Comparison of ENCODE assay signal across 17 cellular contexts in genomic region chr18:50614838-50615237, GRCh38. TPM values are rescaled to one million over a fixed set of nuclear protein-coding genes. Genes with fewer than 3 reads are reported as not detected.
A peak's percentile ranks its signal among the peaks of the same experiment; 100 is the strongest.
DNase-seq lines count a peak whose midpoint lies in the region; ATAC-seq, FAIRE-seq and TF ChIP-seq lines count a peak whose summit lies in the region.
"Had no signal": no experiment of that assay in that cellular context is flagged by ENCODE, and none has a peak within 500 bp of the region (broad histone marks: within the 10 kb centered on the region; RNA-seq: fewer than 3 reads in every experiment).

No MANE protein-coding gene starts in this region.

- no peak overlapping the region for H3K4me3 ChIP-seq in RWPE2 (ENCODE audit: severe bottlenecking)
- no peak overlapping the region for H3K4me3 ChIP-seq in fibroblast of pulmonary artery (replicated peaks; ENCODE audit: low read depth, low read length)
- H3K4me3 ChIP-seq: ovary had no signal

- no peak for TF ChIP-seq POLR2A in GM12891 (IDR thresholded peaks at IDR 0.05; ENCODE audit: low read depth, low read length)

- H3K9me3 Mint-ChIP-seq in HFFc6: peaks cover 32% of the 10 kb centered on the region
- H3K9me3 Mint-ChIP-seq: activated CD4-positive, alpha-beta memory T cell treated with anti-CD3 and anti-CD28 coated beads for 36 hours had no signal

- no peaks in the 10 kb centered on the region for H3K36me3 ChIP-seq in RWPE2 (ENCODE audit: low read depth)
- H3K36me3 ChIP-seq: brain microvascular endothelial cell, ovary had no signal

- ATAC-seq in RWPE2 (ENCODE audit: low read depth) (peak; percentile 96), GM19351 (IDR thresholded peaks at IDR 0.05; ENCODE audit: unreplicated experiment) (no peak)
- ATAC-seq: PC-3 had no signal

- H3K27ac Mint-ChIP-seq in HFFc6: no peak overlapping the region
- H3K27ac Mint-ChIP-seq: activated CD4-positive, alpha-beta memory T cell treated with anti-CD3 and anti-CD28 coated beads for 36 hours had no signal

- peaks cover 2% of the 10 kb centered on the region; the same call in 1 of the 2 replicates for H3K27me3 Mint-ChIP-seq in HFFc6 (ENCODE audit: insufficient read depth)

- TF ChIP-seq CTCF in RWPE2 (IDR thresholded peaks at IDR 0.05; ENCODE audit: poor library complexity, severe bottlenecking) (no peak), fibroblast of pulmonary artery (IDR thresholded peaks at IDR 0.05; ENCODE audit: low read length, missing control alignments) (no peak), HFFc6 (IDR thresholded peaks at IDR 0.05) (no peak)

- H3K27me3 ChIP-seq in RWPE2 (ENCODE audit: insufficient read depth, poor library complexity, severe bottlenecking): no peaks in the 10 kb centered on the region
- H3K27me3 ChIP-seq: brain microvascular endothelial cell, ovary had no signal

- H3K4me3 Mint-ChIP-seq in HFFc6: no peak overlapping the region
- H3K4me3 Mint-ChIP-seq: activated CD4-positive, alpha-beta memory T cell treated with anti-CD3 and anti-CD28 coated beads for 36 hours had no signal

- H3K27ac ChIP-seq in RWPE2 (ENCODE audit: poor library complexity, severe bottlenecking): peak overlapping the region; percentile 49
- H3K27ac ChIP-seq: brain microvascular endothelial cell, ovary had no signal

- H3K9me3 ChIP-seq in RWPE2 (ENCODE audit: severe bottlenecking): no peaks in the 10 kb centered on the region
- H3K9me3 ChIP-seq: ovary had no signal

- FAIRE-seq in GM12891 (lab: Jason Lieb, UNC): no peak

- H3K36me3 Mint-ChIP-seq in HFFc6 (ENCODE audit: low read depth): no peaks in the 10 kb centered on the region
- H3K36me3 Mint-ChIP-seq: activated CD4-positive, alpha-beta memory T cell treated with anti-CD3 and anti-CD28 coated beads for 36 hours had no signal

- H3K4me1 ChIP-seq in RWPE2 (ENCODE audit: insufficient read depth, poor library complexity, severe bottlenecking): peaks cover 9% of the 10 kb centered on the region

- no peaks in the 10 kb centered on the region for H3K4me1 Mint-ChIP-seq in HFFc6 (ENCODE audit: low read depth)

- DNase-seq in COLO829 (ENCODE audit: low spot score) (peak; percentile 72), RWPE2 (ENCODE audit: low spot score) (no peak), fibroblast of pulmonary artery (ENCODE audit: low read depth) (peak; percentile 73), occipital lobe (lab: John Stamatoyannopoulos, UW) (peak; percentile 21), DMS153 treated with DMSO at 0.1 percent for 48 hours (lab: John Stamatoyannopoulos, UW; ENCODE audit: unreplicated experiment) (no peak), GM12891 (ENCODE audit: insufficient read length, low spot score) (no peak), HFFc6 (no peak)
- DNase-seq: activated CD4-positive, alpha-beta memory T cell treated with anti-CD3 and anti-CD28 coated beads for 36 hours; activated effector memory CD4-positive, alpha-beta T cell treated with Interleukin-2 at 50 U/mL for 16 hours; brain microvascular endothelial cell; MM.1S; NCI-H345; ovary; PC-3 had no signal

TF ChIP-seq in GM12891, 5 proteins besides CTCF, POLR2A, EP300 and RAD21:
- TF ChIP-seq TAF1 (IDR thresholded peaks at IDR 0.05; ENCODE audit: low read depth, low read length) (no peak), POLR2AphosphoS5 (IDR thresholded peaks at IDR 0.05; ENCODE audit: low read depth, low read length) (no peak), SPI1 (IDR thresholded peaks at IDR 0.05; ENCODE audit: low read depth, low read length) (no peak)

RNA-seq across cellular contexts. Expression of gene MAPK4, which starts 55.0 kb away (rescaled TPM):
- 30.3 TPM for total RNA-seq in occipital lobe
- polyA plus RNA-seq in GM12891 (2012; ENCODE audit: low read depth, missing spikeins): 0.06 TPM
- total RNA-seq in HFFc6 (2021; fragmentation: NEBNext Ultra II Directional; extraction: Animal tissue kit (Norgen Biotek cat#: 25700)): not detected
- total RNA-seq: activated CD4-positive, alpha-beta memory T cell treated with anti-CD3 and anti-CD28 coated beads for 36 hours; PC-3; T-helper 2 cell treated with Interferon-gamma antibody and Interleukin-4, amounts not matched to agents 100 ng/mL and 5 ng/mL, for 36 hours had no signal
- polyA plus RNA-seq: AG04450 had no signal

Comparison
In these comparisons a context has a peak if more than half of its experiments do, and no peak if none do; other contexts are left out.
1. DNase-seq: peak in COLO829 (single experiment), fibroblast of pulmonary artery (single experiment) and occipital lobe (single experiment); none in RWPE2 (single experiment), DMS153 treated with DMSO at 0.1 percent for 48 hours (single experiment), GM12891 (single experiment) and HFFc6 (single experiment).
2. RNA of gene MAPK4, which starts 55.0 kb away (total RNA-seq): 30.3 TPM in occipital lobe (single experiment); not detected in HFFc6; every median in the first group is over 10 times any median in the second.